ENCODE assay signal across 8 cellular contexts in the genomic region with DNA sequence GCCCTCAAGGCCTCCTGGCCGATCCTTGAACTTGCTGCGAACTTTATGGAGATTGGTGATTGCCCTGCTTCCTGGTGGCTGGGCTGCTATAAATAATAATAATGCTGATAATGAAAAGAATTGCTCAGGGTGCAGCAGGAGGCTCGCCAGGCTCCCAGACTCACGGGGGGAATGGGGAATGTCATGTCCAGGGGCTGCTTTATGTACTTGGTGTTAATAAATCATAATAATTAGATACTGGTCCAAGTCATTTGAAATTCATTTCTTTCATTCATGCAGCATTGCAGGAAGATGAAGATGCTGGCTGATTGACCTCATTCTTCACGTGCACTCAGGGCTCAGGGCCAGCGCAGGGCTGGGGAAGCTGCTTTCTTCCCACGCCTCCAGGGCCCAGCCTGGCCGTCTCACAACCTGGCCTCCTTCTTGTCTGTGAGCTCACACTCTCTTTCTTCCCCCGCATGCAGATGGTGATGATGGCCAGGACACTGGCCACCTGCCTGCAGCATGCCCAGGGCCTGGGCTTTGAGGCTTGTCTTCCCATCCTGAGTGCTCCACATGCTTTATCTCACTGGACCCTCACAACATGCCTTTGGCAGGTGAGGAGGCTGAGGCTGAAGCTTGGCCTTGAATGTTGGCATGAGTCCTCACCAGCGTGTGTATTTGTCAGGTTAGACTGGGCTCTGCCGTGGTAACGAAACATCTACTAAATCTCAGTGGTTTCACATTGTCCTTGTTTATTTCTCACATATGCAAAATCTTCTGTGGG.
DNase-seq lines count a peak whose midpoint lies in the region; ATAC-seq and TF ChIP-seq lines count a peak whose summit lies in the region.

No MANE protein-coding gene starts in this region.

- no peaks in the 10 kb centered on the region for H3K4me1 ChIP-seq in right cardiac atrium (ENCODE audit: control insufficient read depth, insufficient read depth, low read length)

- 36% methylated on average over 12 of the region's 12 CpGs for WGBS in right cardiac atrium

- ATAC-seq in GM21447 (IDR thresholded peaks at IDR 0.05; ENCODE audit: unreplicated experiment) (peak; percentile 66), right cardiac atrium (peak in 1 of 2 donors; percentile 57), GM21423 (IDR thresholded peaks at IDR 0.05; ENCODE audit: unreplicated experiment) (no peak)

- no peaks in the 10 kb centered on the region for H3K9me3 ChIP-seq in MG63
- H3K9me3 ChIP-seq in right cardiac atrium (ENCODE audit: control insufficient read depth, low read length) = no peaks in the 10 kb centered on the region

- H3K4me3 ChIP-seq in AG10803 (ENCODE audit: low read length) = no peak overlapping the region
- H3K4me3 ChIP-seq in MG63 = no peak overlapping the region
- no peak overlapping the region for H3K4me3 ChIP-seq in right cardiac atrium (ENCODE audit: low read length)

- DNase-seq in AG10803 (ENCODE audit: low read depth) = peak; percentile 71
- DNase-seq in MG63 = peak; percentile 6
- peak; percentile 54 to 80 (median 75) for DNase-seq in right cardiac atrium
- DNase-seq in middle frontal gyrus (ENCODE audit: extremely low spot score, low spot score) = no peak
- no peak for DNase-seq in NCI-H446 (lab: John Stamatoyannopoulos, UW)
- DNase-seq in AML-193 (lab: John Stamatoyannopoulos, UW) = no peak

- intact Hi-C loops in right cardiac atrium (cut with DNase I) = no loop called here

- TF ChIP-seq CTCF in AG10803 (conservative IDR thresholded peaks at IDR 0.05; ENCODE audit: low read length) = no peak

- H3K27me3 ChIP-seq in MG63 (no peaks in the 10 kb centered on the region), right cardiac atrium (ENCODE audit: control insufficient read depth, insufficient read depth) (no peaks in the 10 kb centered on the region)

- no peaks in the 10 kb centered on the region for H3K36me3 ChIP-seq in MG63

- no peak overlapping the region for H3K27ac ChIP-seq in right cardiac atrium (ENCODE audit: low read length)

Comparison
In these comparisons a context has a peak if more than half of its experiments do, and no peak if none do; other contexts are left out.
1. DNase-seq: peak in AG10803 (single experiment), MG63 (single experiment) and right cardiac atrium (3 of 3); none in middle frontal gyrus (single experiment), NCI-H446 (0 of 2) and AML-193 (0 of 2).